Comparison of ENCODE assay signal across 8 cellular contexts in the genomic region with DNA sequence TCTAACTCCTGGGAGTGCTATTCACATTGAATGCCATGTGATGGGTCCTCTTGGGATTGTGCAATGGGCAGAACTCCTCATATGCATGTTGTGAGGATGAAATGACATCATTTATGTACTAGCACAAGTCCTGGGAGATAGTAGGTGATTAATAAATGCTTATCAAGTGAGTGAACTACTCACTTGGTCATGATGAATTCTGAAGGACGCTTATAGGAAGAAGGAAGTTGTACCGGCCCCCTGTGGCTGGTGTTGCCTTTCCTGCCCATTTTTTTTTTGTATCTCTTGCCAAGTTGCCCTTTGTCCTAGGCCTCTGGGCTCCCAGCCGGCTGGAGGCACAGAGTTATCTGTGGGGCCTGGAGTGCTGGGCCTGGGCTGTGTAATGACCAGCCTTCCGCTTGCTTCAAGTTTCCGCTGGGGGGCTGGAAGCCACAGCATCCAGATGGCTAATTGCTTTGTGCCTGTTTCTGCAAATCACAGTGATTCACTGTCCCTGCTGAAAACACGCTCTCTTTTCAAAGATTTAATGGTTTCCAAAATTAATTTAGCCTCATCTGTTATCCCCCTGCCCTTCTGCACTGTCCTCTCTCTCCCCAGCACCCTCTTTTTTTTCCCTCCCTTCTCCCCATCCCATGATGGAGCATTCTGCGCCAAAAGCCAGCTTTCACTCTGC. TPM values are rescaled to one million over a fixed set of nuclear protein-coding genes. Genes with fewer than 3 reads are reported as not detected.
DNase-seq lines count a peak whose midpoint lies in the region; ATAC-seq and TF ChIP-seq lines count a peak whose summit lies in the region.
"Had no signal": no experiment of that assay in that cellular context is flagged by ENCODE, and none has a peak within 500 bp of the region (broad histone marks: within the 10 kb centered on the region; RNA-seq: fewer than 3 reads in every experiment).

No MANE protein-coding gene starts in this region.

- DNase-seq in body of pancreas (peak in 1 of 4 donors; percentile 59), kidney tubule cell (ENCODE audit: low spot score) (peak; percentile 95), thyroid gland (no peak), putamen (ENCODE audit: low spot score) (no peak)
- DNase-seq in CD8-positive, alpha-beta memory T cell = no peak
- DNase-seq: activated CD8-positive, alpha-beta T cell treated with anti-CD3 and anti-CD28 coated beads, Interleukin-2, amount 10 ng/mL, durations not matched to agents 7 days and 5 days had no signal

- H3K4me3 Mint-ChIP-seq in CD8-positive, alpha-beta memory T cell = no peak overlapping the region
- H3K4me3 Mint-ChIP-seq: activated CD8-positive, alpha-beta T cell treated with anti-CD3 and anti-CD28 coated beads, Interleukin-2, amount 10 ng/mL, durations not matched to agents 7 days and 5 days had no signal

- peaks cover 8 to 11% (median 10%) of the 10 kb centered on the region in 3 donors for H3K4me1 Mint-ChIP-seq in CD8-positive, alpha-beta memory T cell

- peak overlapping the region in 1 of 8 donors; percentile 68 for H3K27ac Mint-ChIP-seq in CD8-positive, alpha-beta memory T cell
- H3K27ac Mint-ChIP-seq: activated CD8-positive, alpha-beta T cell treated with anti-CD3 and anti-CD28 coated beads, Interleukin-2, amount 10 ng/mL, durations not matched to agents 7 days and 5 days had no signal

- intact Hi-C loops in body of pancreas (cut with DNase I) = no loop called here
- intact Hi-C loops in thyroid gland (cut with DNase I) = no loop called here

- TF ChIP-seq EP300 in Ishikawa (IDR thresholded peaks at IDR 0.05; ENCODE audit: borderline replicate concordance) = no peak

- no peak for TF ChIP-seq RAD21 in Ishikawa (IDR thresholded peaks at IDR 0.05; ENCODE audit: low read depth)

- no peaks in the 10 kb centered on the region for H3K9me3 Mint-ChIP-seq in CD8-positive, alpha-beta memory T cell

- WGBS in body of pancreas, 2 donors = 57 to 59% methylated on average over 7 of the region's 7 CpGs
- WGBS in thyroid gland, 2 donors = 74 to 77% methylated on average over 7 of the region's 7 CpGs

- H3K4me1 ChIP-seq in body of pancreas (peaks cover 36% of the 10 kb centered on the region), thyroid gland (peaks cover 0 to 19% of the 10 kb centered on the region in 2 donors)
- H3K4me1 ChIP-seq in CD8-positive, alpha-beta memory T cell (ENCODE audit: insufficient read depth, low read length) = peaks cover 6% of the 10 kb centered on the region

- no peaks in the 10 kb centered on the region for H3K36me3 Mint-ChIP-seq in CD8-positive, alpha-beta memory T cell

- H3K9me3 ChIP-seq in body of pancreas (no peaks in the 10 kb centered on the region), thyroid gland (no peaks in the 10 kb centered on the region)
- no peaks in the 10 kb centered on the region for H3K9me3 ChIP-seq in CD8-positive, alpha-beta memory T cell (ENCODE audit: low read length)

- H3K27ac ChIP-seq in body of pancreas (peak overlapping the region in 3 of 4 donors; percentile 55 to 90 (median 87)), thyroid gland (peak overlapping the region in 2 of 3 donors; percentile 9 to 23)
- no peak overlapping the region for H3K27ac ChIP-seq in CD8-positive, alpha-beta memory T cell (ENCODE audit: low read depth, low read length)

- H3K27me3 ChIP-seq in body of pancreas = no peaks in the 10 kb centered on the region
- H3K27me3 ChIP-seq in thyroid gland = no peaks in the 10 kb centered on the region
- no peaks in the 10 kb centered on the region for H3K27me3 ChIP-seq in CD8-positive, alpha-beta memory T cell (ENCODE audit: insufficient read depth, low read length, poor library complexity, severe bottlenecking)

- POLR2A ChIA-PET in CD8-positive, alpha-beta memory T cell (lab: Charles Lee) = no interaction called here

- no peak overlapping the region for H3K4me3 ChIP-seq in body of pancreas
- no peak overlapping the region for H3K4me3 ChIP-seq in thyroid gland (replicated peaks in 1 of 3)
- no peak overlapping the region for H3K4me3 ChIP-seq in CD8-positive, alpha-beta memory T cell (ENCODE audit: low read length)

- CTCF ChIA-PET in CD8-positive, alpha-beta memory T cell (lab: Charles Lee) = interaction anchor here (1.3 kb wide), 1 partner anchor 15 kb away, joined by 3 read pairs; no protein-coding TSS in a partner anchor

- TF ChIP-seq CTCF in body of pancreas (IDR thresholded peaks at IDR 0.05) (peak in 1 of 7 experiments; percentile 9), thyroid gland (IDR thresholded peaks at IDR 0.05) (no peak)

- TF ChIP-seq POLR2A in body of pancreas (IDR thresholded peaks at IDR 0.05) = no peak
- no peak for TF ChIP-seq POLR2A in thyroid gland (IDR thresholded peaks at IDR 0.05)

- H3K36me3 ChIP-seq in body of pancreas (replicated peaks in 1 of 2; ENCODE audit: insufficient read depth in 1 of 2, low read depth in 2 of 2) = no peaks in the 10 kb centered on the region
- no peaks in the 10 kb centered on the region for H3K36me3 ChIP-seq in thyroid gland
- H3K36me3 ChIP-seq in CD8-positive, alpha-beta memory T cell (ENCODE audit: insufficient read depth, low read length) = no peaks in the 10 kb centered on the region

- ATAC-seq in body of pancreas = peak; percentile 50
- ATAC-seq in HG03196 (IDR thresholded peaks at IDR 0.05; ENCODE audit: unreplicated experiment) = no peak
- ATAC-seq: activated CD8-positive, alpha-beta T cell treated with anti-CD3 and anti-CD28 coated beads, Interleukin-2, amount 10 ng/mL, durations not matched to agents 7 days and 5 days had no signal

- peaks cover 2 to 7% of the 10 kb centered on the region in 2 donors for H3K27me3 Mint-ChIP-seq in CD8-positive, alpha-beta memory T cell

TF ChIP-seq in Ishikawa, 13 proteins besides CTCF, POLR2A, EP300 and RAD21:
- TF ChIP-seq TCF12 (IDR thresholded peaks at IDR 0.05; ENCODE audit: low read depth) (no peak), CEBPB (IDR thresholded peaks at IDR 0.05) (peak; percentile 45; the same call in 1 of the 2 replicates)

RNA-seq across cellular contexts. Expression of a gene that starts 33.7 kb away (rescaled TPM):
- total RNA-seq in body of pancreas (10 to 100 TPM; 26.5 to 92.0 TPM), thyroid gland (100 to 1,000 TPM in 3 of 4 donors, 10 to 100 TPM in 1; 70.2 to 166 (median 130) TPM)
- total RNA-seq in CD8-positive, alpha-beta memory T cell = 10 to 100 TPM; 85.8 to 90.0 TPM
- polyA plus RNA-seq in CD8-positive, alpha-beta memory T cell = 251 TPM
